In genomic region chr7:2607913-2608899, GRCh38 we compare ENCODE assay signal across 10 cellular contexts. TPM values are rescaled to one million over a fixed set of nuclear protein-coding genes. Genes with fewer than 3 reads are reported as not detected.
DNase-seq lines count a peak whose midpoint lies in the region; ATAC-seq, FAIRE-seq and TF ChIP-seq lines count a peak whose summit lies in the region.
"Had no signal": no experiment of that assay in that cellular context is flagged by ENCODE, and none has a peak within 500 bp of the region (broad histone marks: within the 10 kb centered on the region; RNA-seq: fewer than 3 reads in every experiment).

No MANE protein-coding gene starts in this region.

- H3K36me3 ChIP-seq in breast epithelium (no peaks in the 10 kb centered on the region), HepG2 (replicated peaks in 1 of 2; ENCODE audit: control insufficient read depth in 1 of 2, insufficient read depth in 2 of 2, low read length in 2 of 2) (no peaks in the 10 kb centered on the region), skeletal muscle satellite cell (ENCODE audit: insufficient read depth, low read length) (no peaks in the 10 kb centered on the region)

- intact Hi-C loops in breast epithelium (cut with DNase I; ENCODE audit: low total_unique reads) (no loop called here), HepG2 (cut with micrococcal nuclease; ENCODE audit: unreplicated experiment) (loop anchor here (5.0 kb wide), 1 partner anchor 44 kb away; no protein-coding TSS in a partner anchor)

- no peak overlapping the region for H2AFZ ChIP-seq in HepG2 (ENCODE audit: low read length)

- peak; percentile 4 for FAIRE-seq in HepG2 (lab: Jason Lieb, UNC)
- FAIRE-seq: HTR-8/SVneo had no signal

- POLR2A ChIA-PET in HepG2 (lab: Yijun Ruan, JAX): interaction anchor here (0.6 to 1.9 kb wide), 9 partner anchors 13 to 73 kb away, joined by 3 to 8 read pairs (median 5); partner anchors contain the start of genes BRAT1 and TTYH3

- H3K4me1 ChIP-seq in breast epithelium: no peaks in the 10 kb centered on the region
- peaks cover 46% of the 10 kb centered on the region for H3K4me1 ChIP-seq in HepG2 (ENCODE audit: insufficient read depth, low read length)
- H3K4me1 ChIP-seq in skeletal muscle satellite cell (ENCODE audit: control insufficient read depth, insufficient read depth, low read length): peaks cover 15% of the 10 kb centered on the region

- in situ Hi-C loops in HepG2 (cut with HindIII; ENCODE audit: extremely low pct_ligation_motif_present, low pct_unique_long_range_greater_than_20kb): no loop called here

- no peak overlapping the region for H3K4me3 ChIP-seq in breast epithelium
- peak overlapping the region in 1 of 3 experiments; percentile 3; a peak in 1 of 6 replicates for H3K4me3 ChIP-seq in HepG2 (replicated peaks in 1 of 3; ENCODE audit: insufficient read depth in 1 of 3, low read depth in 2 of 3, low read length in 3 of 3)
- H3K4me3 ChIP-seq in skeletal muscle satellite cell (ENCODE audit: low read length): no peak overlapping the region

- WGBS in HepG2 (ENCODE audit: low lambda C conversion rate): 39% methylated on average over 32 of the region's 37 CpGs

- H3K4me2 ChIP-seq in HepG2 (ENCODE audit: low read depth, low read length) (peak overlapping the region; percentile 33), skeletal muscle satellite cell (ENCODE audit: low read length) (no peak overlapping the region)

- H3K27ac ChIP-seq in breast epithelium: peak overlapping the region; percentile 30 to 77
- H3K27ac ChIP-seq in HepG2 (ENCODE audit: extremely low read length, insufficient read depth, low read length): no peak overlapping the region

- CTCF ChIA-PET in HepG2 (lab: Yijun Ruan, JAX; ENCODE audit: low intra/inter-chr PET ratio, low total read pairs): interaction anchor here (1.8 kb wide), 1 partner anchor 43 kb away, joined by 7 read pairs; no protein-coding TSS in a partner anchor

- no peaks in the 10 kb centered on the region for H3K79me2 ChIP-seq in HepG2 (ENCODE audit: insufficient read depth, low read length)

- no peak for TF ChIP-seq CTCF in GM20000 (IDR thresholded peaks at IDR 0.05; ENCODE audit: extremely low read depth, missing control alignments)
- no peak for TF ChIP-seq CTCF in breast epithelium (IDR thresholded peaks at IDR 0.05)
- TF ChIP-seq CTCF in HepG2 (CRISPR knock-in tag; IDR thresholded peaks at IDR 0.05): no peak

- BruUV-seq in HepG2 (replicated peaks; lab: Mats Ljungman, UMichigan): no TSS peak

- peak; percentile 23 for DNase-seq in GM20000 (ENCODE audit: low spot score)
- DNase-seq in breast epithelium (ENCODE audit: low spot score in 2 of 2): no peak
- no peak for DNase-seq in HepG2 (ENCODE audit: low spot score)
- DNase-seq in activated naive CD4-positive, alpha-beta T cell treated with anti-CD3 and anti-CD28 coated beads, Interleukin-2, amount 50 U/mL, for 16 hours: no peak
- no peak for DNase-seq in germinal center (ENCODE audit: low spot score)
- DNase-seq: stimulated activated CD4-positive, alpha-beta T cell treated with anti-CD3 and anti-CD28 coated beads, Interleukin-1b, Interleukin-23, amount 100 ng/mL, for 48 hours had no signal

- H3K9ac ChIP-seq in HepG2 (ENCODE audit: insufficient read depth, low read depth, low read length) (no peak overlapping the region), skeletal muscle satellite cell (ENCODE audit: low read depth, low read length) (peak overlapping the region; percentile 55)

- H3K9me3 ChIP-seq in breast epithelium: no peaks in the 10 kb centered on the region
- no peaks in the 10 kb centered on the region for H3K9me3 ChIP-seq in HepG2 (ENCODE audit: low read length)
- H3K9me3 ChIP-seq in skeletal muscle satellite cell (replicated peaks; ENCODE audit: low read length): no peaks in the 10 kb centered on the region

- ATAC-seq in HepG2 (no peak), HG03108 (IDR thresholded peaks at IDR 0.05; ENCODE audit: unreplicated experiment) (no peak), GM21390 (IDR thresholded peaks at IDR 0.05; ENCODE audit: unreplicated experiment) (no peak)

- no peak for TF ChIP-seq RAD21 in HepG2 (CRISPR knock-in tag; IDR thresholded peaks at IDR 0.05)

- no peaks in the 10 kb centered on the region for H3K27me3 ChIP-seq in breast epithelium
- 0 out of 5 replicates have a peak, but pooled peaks cover 0 to 6% of the 10 kb centered on the region in 2 experiments for H3K27me3 ChIP-seq in HepG2 (ENCODE audit: control insufficient read depth in 1 of 2, insufficient read depth in 2 of 2, low read length in 2 of 2)
- H3K27me3 ChIP-seq in skeletal muscle satellite cell (ENCODE audit: control insufficient read depth, insufficient read depth, low read length): no peaks in the 10 kb centered on the region

- TF ChIP-seq EP300 in HepG2 (IDR thresholded peaks at IDR 0.05; ENCODE audit: low read depth in 2 of 2, low read length in 2 of 2) (no peak), HepG2 (CRISPR knock-in tag; IDR thresholded peaks at IDR 0.05; ENCODE audit: borderline replicate concordance) (no peak)

- TF ChIP-seq POLR2A in breast epithelium (IDR thresholded peaks at IDR 0.05): no peak
- TF ChIP-seq POLR2A in HepG2 (IDR thresholded peaks at IDR 0.05; ENCODE audit: insufficient read depth in 1 of 2, low read depth in 2 of 2, low read length in 2 of 2): no peak

- H4K20me1 ChIP-seq in HepG2 (ENCODE audit: insufficient read depth, low read length): no peaks in the 10 kb centered on the region

RNA-seq across cellular contexts. Expression of gene TTYH3, which starts 23.6 kb away (rescaled TPM):
- total RNA-seq in breast epithelium: 10 to 100 TPM; 11.6 to 17.9 (median 17.4) TPM
- 21.5 and 26.3 TPM in 2 replicates for total RNA-seq in HepG2 (2016; rRNA removed; fragmentation: Illumina TruSeq; extraction: Trizol)
- 11.5 and 11.7 TPM in 2 replicates for total RNA-seq in HepG2 (2016; cell fraction: cytosol; rRNA removed; fragmentation: Illumina TruSeq; extraction: Trizol; ENCODE audit: low read depth)
- 19.4 and 28.8 TPM in 2 replicates for total RNA-seq in HepG2 (2016; cell fraction: insoluble cytoplasmic fraction; rRNA removed; fragmentation: Illumina TruSeq; extraction: Trizol)
- total RNA-seq in HepG2 (2016; cell fraction: membrane; rRNA removed; fragmentation: Illumina TruSeq; extraction: Trizol): 34.4 and 35.6 TPM in 2 replicates
- 37.1 and 45.0 TPM in 2 replicates for total RNA-seq in HepG2 (2016; cell fraction: nucleus; rRNA removed; fragmentation: Illumina TruSeq; extraction: Trizol)
- 50.0 and 80.3 TPM in 2 replicates for polyA plus RNA-seq in HepG2 (2011; rRNA removed)
- 48.3 and 72.3 TPM in 2 replicates for polyA plus RNA-seq in HepG2 (2011; cell fraction: cytosol; rRNA removed)
- polyA plus RNA-seq in HepG2 (2011; cell fraction: nucleus; rRNA removed): 227 and 315 TPM in 2 replicates
- polyA plus RNA-seq in HepG2 (2012): 90.1 and 104 TPM in 2 replicates
- 11.1 and 11.5 TPM in 2 replicates for polyA plus RNA-seq in HepG2 (2016; cell fraction: cytosol; fragmentation: Illumina TruSeq; extraction: Trizol; ENCODE audit: low read depth)
- polyA plus RNA-seq in HepG2 (2016; cell fraction: insoluble cytoplasmic fraction; fragmentation: Illumina TruSeq; extraction: Trizol; ENCODE audit: low read depth): 52.7 and 63.6 TPM in 2 replicates
- polyA plus RNA-seq in HepG2 (2016; cell fraction: membrane; fragmentation: Illumina TruSeq; extraction: Trizol; ENCODE audit: low read depth): 49.3 and 52.2 TPM in 2 replicates
- 138 and 141 TPM in 2 replicates for polyA plus RNA-seq in HepG2 (2016; cell fraction: nucleus; fragmentation: Illumina TruSeq; extraction: Trizol; ENCODE audit: insufficient read depth, low read depth)
- 4.5 and 192 TPM in 2 replicates for polyA minus RNA-seq in HepG2 (2011; rRNA and poly(A)+ RNA removed; ENCODE audit: low replicate concordance)
- 91.4 and 94.8 TPM in 2 replicates for polyA minus RNA-seq in HepG2 (2011; cell fraction: cytosol; rRNA and poly(A)+ RNA removed)
- polyA minus RNA-seq in HepG2 (2011; cell fraction: nucleus; rRNA and poly(A)+ RNA removed): 41.0 and 47.5 TPM in 2 replicates
- 26.9 TPM in 2 replicates for total RNA-seq in skeletal muscle satellite cell (2012; rRNA removed)

RNA-seq across cellular contexts. Expression of gene IQCE, which starts 49.4 kb away (rescaled TPM):
- 10 to 100 TPM; 13.4 to 22.7 (median 13.8) TPM for total RNA-seq in breast epithelium
- 2.5 and 3.0 TPM in 2 replicates for total RNA-seq in HepG2 (2016; rRNA removed; fragmentation: Illumina TruSeq; extraction: Trizol)
- total RNA-seq in HepG2 (2016; cell fraction: cytosol; rRNA removed; fragmentation: Illumina TruSeq; extraction: Trizol; ENCODE audit: low read depth): 1.8 and 2.7 TPM in 2 replicates
- 1.6 and 2.7 TPM in 2 replicates for total RNA-seq in HepG2 (2016; cell fraction: insoluble cytoplasmic fraction; rRNA removed; fragmentation: Illumina TruSeq; extraction: Trizol)
- 3.0 and 4.1 TPM in 2 replicates for total RNA-seq in HepG2 (2016; cell fraction: membrane; rRNA removed; fragmentation: Illumina TruSeq; extraction: Trizol)
- 2.9 and 4.3 TPM in 2 replicates for total RNA-seq in HepG2 (2016; cell fraction: nucleus; rRNA removed; fragmentation: Illumina TruSeq; extraction: Trizol)
- 1.5 and 1.7 TPM in 2 replicates for polyA plus RNA-seq in HepG2 (2011; rRNA removed)
- 0.54 and 0.68 TPM in 2 replicates for polyA plus RNA-seq in HepG2 (2011; cell fraction: cytosol; rRNA removed)
- polyA plus RNA-seq in HepG2 (2011; cell fraction: nucleus; rRNA removed): 4.0 and 6.8 TPM in 2 replicates
- 0.59 and 0.83 TPM in 2 replicates for polyA plus RNA-seq in HepG2 (2012)
- 2.5 and 2.6 TPM in 2 replicates for polyA plus RNA-seq in HepG2 (2016; cell fraction: cytosol; fragmentation: Illumina TruSeq; extraction: Trizol; ENCODE audit: low read depth)
- polyA plus RNA-seq in HepG2 (2016; cell fraction: insoluble cytoplasmic fraction; fragmentation: Illumina TruSeq; extraction: Trizol; ENCODE audit: low read depth): 2.2 and 3.8 TPM in 2 replicates
- 3.3 and 3.7 TPM in 2 replicates for polyA plus RNA-seq in HepG2 (2016; cell fraction: membrane; fragmentation: Illumina TruSeq; extraction: Trizol; ENCODE audit: low read depth)
- polyA plus RNA-seq in HepG2 (2016; cell fraction: nucleus; fragmentation: Illumina TruSeq; extraction: Trizol; ENCODE audit: insufficient read depth, low read depth): 6.7 and 9.8 TPM in 2 replicates
- 0.62 and 22.8 TPM in 2 replicates for polyA minus RNA-seq in HepG2 (2011; rRNA and poly(A)+ RNA removed; ENCODE audit: low replicate concordance)
- polyA minus RNA-seq in HepG2 (2011; cell fraction: cytosol; rRNA and poly(A)+ RNA removed): 0.62 and 1.5 TPM in 2 replicates
- polyA minus RNA-seq in HepG2 (2011; cell fraction: nucleus; rRNA and poly(A)+ RNA removed): 1.5 and 2.2 TPM in 2 replicates
- total RNA-seq in skeletal muscle satellite cell (2012; rRNA removed): 6.8 and 9.6 TPM in 2 replicates

RNA-seq across cellular contexts. Expression of gene BRAT1, which starts 52.9 kb away (rescaled TPM):
- total RNA-seq in breast epithelium (10 to 100 TPM; 20.8 to 36.4 (median 28.4) TPM), HepG2 (2016; rRNA removed; fragmentation: Illumina TruSeq; extraction: Trizol) (16.7 and 20.3 TPM in 2 replicates)
- total RNA-seq in HepG2 (2016; cell fraction: cytosol; rRNA removed; fragmentation: Illumina TruSeq; extraction: Trizol; ENCODE audit: low read depth): 3.4 and 3.6 TPM in 2 replicates
- 13.2 and 21.6 TPM in 2 replicates for total RNA-seq in HepG2 (2016; cell fraction: insoluble cytoplasmic fraction; rRNA removed; fragmentation: Illumina TruSeq; extraction: Trizol)
- total RNA-seq in HepG2 (2016; cell fraction: membrane; rRNA removed; fragmentation: Illumina TruSeq; extraction: Trizol): 6.7 and 7.9 TPM in 2 replicates
- 18.7 and 21.1 TPM in 2 replicates for total RNA-seq in HepG2 (2016; cell fraction: nucleus; rRNA removed; fragmentation: Illumina TruSeq; extraction: Trizol)
- polyA plus RNA-seq in HepG2 (2011; rRNA removed): 10.2 and 14.6 TPM in 2 replicates
- polyA plus RNA-seq in HepG2 (2011; cell fraction: cytosol; rRNA removed): 5.0 and 10.7 TPM in 2 replicates
- 126 and 171 TPM in 2 replicates for polyA plus RNA-seq in HepG2 (2011; cell fraction: nucleus; rRNA removed)
- polyA plus RNA-seq in HepG2 (2012): 10.2 and 14.9 TPM in 2 replicates
- 1.2 and 1.3 TPM in 2 replicates for polyA plus RNA-seq in HepG2 (2016; cell fraction: cytosol; fragmentation: Illumina TruSeq; extraction: Trizol; ENCODE audit: low read depth)
- polyA plus RNA-seq in HepG2 (2016; cell fraction: insoluble cytoplasmic fraction; fragmentation: Illumina TruSeq; extraction: Trizol; ENCODE audit: low read depth): 10.1 and 12.8 TPM in 2 replicates
- 3.8 and 4.4 TPM in 2 replicates for polyA plus RNA-seq in HepG2 (2016; cell fraction: membrane; fragmentation: Illumina TruSeq; extraction: Trizol; ENCODE audit: low read depth)
- polyA plus RNA-seq in HepG2 (2016; cell fraction: nucleus; fragmentation: Illumina TruSeq; extraction: Trizol; ENCODE audit: insufficient read depth, low read depth): 43.7 and 48.3 TPM in 2 replicates
- polyA minus RNA-seq in HepG2 (2011; rRNA and poly(A)+ RNA removed; ENCODE audit: low replicate concordance): 16.2 and 23.5 TPM in 2 replicates
- polyA minus RNA-seq in HepG2 (2011; cell fraction: cytosol; rRNA and poly(A)+ RNA removed): 7.9 and 8.9 TPM in 2 replicates
- 10.3 and 10.4 TPM in 2 replicates for polyA minus RNA-seq in HepG2 (2011; cell fraction: nucleus; rRNA and poly(A)+ RNA removed)
- 25.3 and 31.0 TPM in 2 replicates for total RNA-seq in skeletal muscle satellite cell (2012; rRNA removed)
